ENCODE assay signal across 8 cellular contexts in genomic region chr14:96098309-96098998, GRCh38. TPM values are rescaled to one million over a fixed set of nuclear protein-coding genes. Genes with fewer than 3 reads are reported as not detected.
DNase-seq lines count a peak whose midpoint lies in the region; ATAC-seq and TF ChIP-seq lines count a peak whose summit lies in the region.

No MANE protein-coding gene starts in this region.

- no peaks in the 10 kb centered on the region for H3K23me2 ChIP-seq in H9 (ENCODE audit: insufficient read length, low read depth, low read length, poor library complexity, severe bottlenecking)

- no peaks in the 10 kb centered on the region for H3K27me3 ChIP-seq in H9 (ENCODE audit: insufficient read depth, low read length)
- H3K27me3 ChIP-seq in body of pancreas: no peaks in the 10 kb centered on the region
- no peaks in the 10 kb centered on the region for H3K27me3 ChIP-seq in kidney epithelial cell (ENCODE audit: control insufficient read depth, insufficient read depth, low read length)
- H3K27me3 ChIP-seq in upper lobe of right lung: no peaks in the 10 kb centered on the region

- H2BK5ac ChIP-seq in H9 (ENCODE audit: insufficient read length, low read length): no peak overlapping the region

- H3K4me1 ChIP-seq in H9 (ENCODE audit: insufficient read depth, low read length) (no peaks in the 10 kb centered on the region), body of pancreas (peaks cover 13% of the 10 kb centered on the region), upper lobe of right lung (peaks cover 8% of the 10 kb centered on the region)

- no peak overlapping the region for H2BK15ac ChIP-seq in H9 (ENCODE audit: low read depth, low read length)

- H4K20me1 ChIP-seq in H9 (ENCODE audit: control insufficient read depth, insufficient read depth, insufficient read length): no peaks in the 10 kb centered on the region

- no peaks in the 10 kb centered on the region for H3K79me2 ChIP-seq in H9 (ENCODE audit: insufficient read depth, low read length)

- H4K5ac ChIP-seq in H9 (ENCODE audit: insufficient read length, low read depth, low read length): no peak overlapping the region

- H3K4me1 Mint-ChIP-seq in H9: peaks cover 24 to 41% of the 10 kb centered on the region in 2 experiments

- H3K23ac ChIP-seq in H9 (ENCODE audit: insufficient read length, low read depth, low read length): no peak overlapping the region

- H4K8ac ChIP-seq in H9 (replicated peaks; ENCODE audit: insufficient read length, low read depth, low read length): no peak overlapping the region

- peak; percentile 47 for ATAC-seq in body of pancreas
- ATAC-seq in upper lobe of right lung: peak; percentile 71
- ATAC-seq in GM18517 (IDR thresholded peaks at IDR 0.05; ENCODE audit: unreplicated experiment): no peak

- no peaks in the 10 kb centered on the region for H3K9me3 Mint-ChIP-seq in H9

- H3K27ac Mint-ChIP-seq in H9: no peak overlapping the region

- H2BK120ac ChIP-seq in H9 (ENCODE audit: low read depth, low read length, poor library complexity, severe bottlenecking): no peak overlapping the region

- H3K4me3 Mint-ChIP-seq in H9: no peak overlapping the region

- no peak overlapping the region for H3K27ac ChIP-seq in H9 (ENCODE audit: insufficient read length, low read depth, low read length)
- no peak overlapping the region for H3K27ac ChIP-seq in body of pancreas
- H3K27ac ChIP-seq in upper lobe of right lung: no peak overlapping the region

- H3K36me3 ChIP-seq in body of pancreas (replicated peaks in 1 of 2; ENCODE audit: insufficient read depth in 1 of 2, low read depth in 2 of 2): no peaks in the 10 kb centered on the region
- H3K36me3 ChIP-seq in kidney epithelial cell (ENCODE audit: control insufficient read depth, insufficient read depth, low read length): no peaks in the 10 kb centered on the region
- no peaks in the 10 kb centered on the region for H3K36me3 ChIP-seq in upper lobe of right lung

- H3K14ac ChIP-seq in H9 (ENCODE audit: insufficient read depth, low read length): no peak overlapping the region

- TF ChIP-seq CTCF in H9 (conservative IDR thresholded peaks at IDR 0.05): peak; percentile 80
- TF ChIP-seq CTCF in body of pancreas (IDR thresholded peaks at IDR 0.05): peak; percentile 18 to 67 (median 53)
- peak; percentile 87 for TF ChIP-seq CTCF in kidney epithelial cell (IDR thresholded peaks at IDR 0.05; ENCODE audit: insufficient read depth, low read length, poor library complexity, severe bottlenecking)
- peak; percentile 64 for TF ChIP-seq CTCF in upper lobe of right lung (IDR thresholded peaks at IDR 0.05)

- H3K9ac ChIP-seq in H9 (ENCODE audit: extremely low read depth, insufficient read length, low read length): no peak overlapping the region

- no peaks in the 10 kb centered on the region for H3K27me3 Mint-ChIP-seq in H9 (ENCODE audit: low read depth)

- no peak overlapping the region for H3T11ph ChIP-seq in H9 (ENCODE audit: low read length)

- no peaks in the 10 kb centered on the region; a peak in 2 of 7 replicates for H3K36me3 Mint-ChIP-seq in H9 (ENCODE audit: insufficient read depth in 1 of 3, low read depth in 3 of 3)

- no peak overlapping the region for H2AK5ac ChIP-seq in H9 (ENCODE audit: insufficient read length, low read length)

- H3K18ac ChIP-seq in H9 (ENCODE audit: insufficient read length, low read depth, low read length): no peak overlapping the region

- H3K4ac ChIP-seq in H9 (ENCODE audit: low read depth, low read length): no peak overlapping the region

- WGBS in H9 (ENCODE audit: extremely low coverage, insufficient read length, low lambda C conversion rate): no CpG with 5 or more reads among the region's 6 CpGs
- WGBS in body of pancreas, 2 donors: 30 to 44% methylated on average over 6 of the region's 6 CpGs

- H3K56ac ChIP-seq in H9 (ENCODE audit: insufficient read length, low read depth, low read length): no peak overlapping the region

- intact Hi-C loops in body of pancreas (cut with DNase I) (loop anchor here (10.0 kb wide), 1 partner anchor 326 kb away; no protein-coding TSS in a partner anchor), upper lobe of right lung (cut with DNase I) (loop anchor here (5.0 kb wide), 1 partner anchor 101 kb away; no protein-coding TSS in a partner anchor)

- no peak overlapping the region for H2AFZ ChIP-seq in H9 (ENCODE audit: low read length)

- H4K91ac ChIP-seq in H9 (ENCODE audit: insufficient read length, low read depth, low read length): no peak overlapping the region

- H3K79me1 ChIP-seq in H9 (ENCODE audit: insufficient read depth, low read depth, low read length, poor library complexity, severe bottlenecking): no peaks in the 10 kb centered on the region

- DNase-seq in C1 segment of cervical spinal cord (lab: John Stamatoyannopoulos, UW) (peak in 10 of 14 donors; percentile 7 to 90 (median 31)), H9 (peak; percentile 88), NCI-H446 treated with DMSO at 0.1 percent for 48 hours (lab: John Stamatoyannopoulos, UW) (peak; percentile 69), body of pancreas (peak; percentile 43 to 69 (median 64)), kidney epithelial cell (ENCODE audit: low read depth) (no peak), upper lobe of right lung (peak; percentile 73)
- DNase-seq in activated CD4-positive, CD25-positive, alpha-beta regulatory T cell treated with anti-CD3 and anti-CD28 coated beads, Interleukin-2, amount 50 U/mL, for 72 hours: no peak

- H2BK20ac ChIP-seq in H9 (ENCODE audit: low read depth, low read length, poor library complexity, severe bottlenecking): no peak overlapping the region

- H3K4me2 ChIP-seq in H9 (ENCODE audit: insufficient read depth, insufficient read length, low read length): no peak overlapping the region

- H3K4me3 ChIP-seq in body of pancreas (no peak overlapping the region), kidney epithelial cell (ENCODE audit: low read depth, low read length) (no peak overlapping the region), upper lobe of right lung (no peak overlapping the region)

- H3K9me3 ChIP-seq in H9 (ENCODE audit: control insufficient read depth, low read depth, low read length) (no peaks in the 10 kb centered on the region), body of pancreas (no peaks in the 10 kb centered on the region), upper lobe of right lung (no peaks in the 10 kb centered on the region)

- TF ChIP-seq POLR2A in body of pancreas (IDR thresholded peaks at IDR 0.05): no peak

- no peak overlapping the region for H2BK12ac ChIP-seq in H9 (ENCODE audit: insufficient read length, low read depth, low read length)

RNA-seq across cellular contexts. Expression of gene C14orf132, which starts 59.3 kb away (rescaled TPM):
- 5.7 and 7.7 TPM in 2 replicates for total RNA-seq in H9 (2021)
- 1 to 10 TPM; 4.4 to 4.6 TPM for total RNA-seq in body of pancreas
- total RNA-seq in kidney epithelial cell: 5.6 and 8.4 TPM in 2 replicates
- total RNA-seq in upper lobe of right lung: 63.1 TPM

Comparison
In these comparisons a context has a peak if more than half of its experiments do, and no peak if none do; other contexts are left out.
1. DNase-seq: peak in C1 segment of cervical spinal cord (10 of 14), H9 (single experiment), NCI-H446 treated with DMSO at 0.1 percent for 48 hours (single experiment), body of pancreas (4 of 4) and upper lobe of right lung (single experiment); none in kidney epithelial cell (single experiment) and activated CD4-positive, CD25-positive, alpha-beta regulatory T cell treated with anti-CD3 and anti-CD28 coated beads, Interleukin-2, amount 50 U/mL, for 72 hours (single experiment).
2. Peak in every context shown above with its lines, with median percentiles within 50 percentile points of each other: CTCF ChIP-seq.